Comparison of ENCODE assay signal across 33 cellular contexts in genomic region chr12:70351076-70351475, GRCh38.
"Had no signal": no experiment of that assay in that cellular context is flagged by ENCODE, and none has a peak within 500 bp of the region (broad histone marks: within the 10 kb centered on the region; RNA-seq: fewer than 3 reads in every experiment).

No MANE protein-coding gene starts in this region.

- H3K4me3 ChIP-seq: cardiac muscle cell, colonic mucosa, MG63, PC-9 had no signal

- H3K4me2 ChIP-seq: PC-9 had no signal

- H3K27ac ChIP-seq: colonic mucosa, PC-9, VCaP had no signal

- H3K27me3 ChIP-seq: cardiac muscle cell, colonic mucosa, MG63 had no signal

- H2AFZ ChIP-seq: PC-9 had no signal

- H3K9me3 ChIP-seq: colonic mucosa, MG63 had no signal

- H3K4me1 ChIP-seq: colonic mucosa had no signal

- H3K36me3 ChIP-seq: colonic mucosa had no signal

- ATAC-seq: activated naive CD8-positive, alpha-beta T cell treated with anti-CD3 and anti-CD28 coated beads, Interleukin-2, amount 50 U/mL, for 24 hours had no signal

- DNase-seq: activated B cell treated with CpG ODN at 0.5 μM for 24 hours; activated CD4-positive, alpha-beta memory T cell treated with anti-CD3 and anti-CD28 coated beads for 36 hours; activated CD4-positive, alpha-beta T cell treated with anti-CD3 and anti-CD28 coated beads for 4 hours; activated CD4-positive, alpha-beta T cell treated with anti-CD3 and anti-CD28 coated beads, Interleukin-2, amount 50 U/mL, for 1 hour; activated CD4-positive, CD25-positive, alpha-beta regulatory T cell treated with anti-CD3 and anti-CD28 coated beads, Interleukin-2, amount 50 U/mL, for 72 hours; activated CD8-positive, alpha-beta memory T cell treated with anti-CD3 and anti-CD28 coated beads, Interleukin-2, amount 50 U/mL, for 48 hours; activated effector memory CD4-positive, alpha-beta T cell treated with Interleukin-2 at 50 U/mL for 16 hours; activated naive CD4-positive, alpha-beta T cell treated with anti-CD3 and anti-CD28 coated beads, Interleukin-2, amount 10 ng/mL, durations not matched to agents 7 days and 5 days; activated naive CD8-positive, alpha-beta T cell treated with anti-CD3 and anti-CD28 coated beads, Interleukin-2, amount 50 U/mL, for 24 hours; activated T-cell treated with anti-CD3 and anti-CD28 coated beads, Interleukin-2, amount 50 U/mL, for 48 hours; amniotic stem cell; aorta; colonic mucosa; MG63; NCI-H1048; NCI-H1694; NCI-H1930; NCI-H2081 treated with DMSO at 0.1 percent for 48 hours; NCI-H2171 treated with DMSO at 0.1 percent for 48 hours; NCI-H2227 treated with DMSO at 0.1 percent for 48 hours; NCI-H446; NCI-H510A treated with DMSO at 0.1 percent for 48 hours; NCI-H526 treated with DMSO at 0.1 percent for 48 hours; NK-92 treated with Interleukin-12 subunit alpha and Interleukin-12 subunit beta, amount 100 ng/mL, for 24 hours; PC-9; Right ventricle myocardium superior; SW 1271; T-helper 1 cell; T-helper 2 cell; T-helper 9 cell had no signal

- FAIRE-seq: RCC 7860 had no signal
